ENCODE assay signal across 16 cellular contexts in genomic region chr4:109078724-109079123, GRCh38.
A peak's percentile ranks its signal among the peaks of the same experiment; 100 is the strongest.
DNase-seq lines count a peak whose midpoint lies in the region; TF ChIP-seq lines count a peak whose summit lies in the region.
"Had no signal": no experiment of that assay in that cellular context is flagged by ENCODE, and none has a peak within 500 bp of the region (broad histone marks: within the 10 kb centered on the region; RNA-seq: fewer than 3 reads in every experiment).

No MANE protein-coding gene starts in this region.

- H3K27me3 Mint-ChIP-seq in MCF 10A (ENCODE audit: insufficient read depth, unreplicated experiment), result no peaks in the 10 kb centered on the region
- H3K27me3 Mint-ChIP-seq in activated CD4-positive, alpha-beta memory T cell treated with anti-CD3 and anti-CD28 coated beads for 36 hours, result no peaks in the 10 kb centered on the region
- H3K27me3 Mint-ChIP-seq: stimulated activated memory B cell treated with anti-CD40 and anti-IgM and Interleukin-4, amounts not matched to agents 10 μg/mL and 1 μg/mL and 100 μg/mL, for 72 hours had no signal

- WGBS in mammary epithelial cell (ENCODE audit: low coverage, missing lambda C conversion rate), result 0% methylated on average over 1 of the region's 1 CpG
- WGBS in testis, 2 donors, result 50 to 56% methylated on average over 1 of the region's 1 CpG

- in situ Hi-C loops in mammary epithelial cell (cut with MboI; ENCODE audit: low sequenced_read_pairs in 2 of 2), result no loop called here
- in situ Hi-C loops in astrocyte of the cerebellum (cut with HindIII; ENCODE audit: low sequenced_read_pairs), result no loop called here

- H2AFZ ChIP-seq in mammary epithelial cell (ENCODE audit: low read depth, low read length), result no peak overlapping the region
- H2AFZ ChIP-seq: GM23338 had no signal

- dilution Hi-C loops in mammary epithelial cell (cut with HindIII; ENCODE audit: low sequenced_read_pairs), result no loop called here

- CTCF ChIA-PET in MCF 10A (lab: Yijun Ruan, JAX) (no interaction called here), mammary epithelial cell (lab: Charles Lee; ENCODE audit: low non-redundant PET) (no interaction called here)
- CTCF ChIA-PET in activated CD4-positive, alpha-beta memory T cell treated with anti-CD3 and anti-CD28 coated beads for 36 hours (lab: Charles Lee), result no interaction called here

- H3K27me3 ChIP-seq in mammary epithelial cell (ENCODE audit: insufficient read depth, low read length) (no peaks in the 10 kb centered on the region), subcutaneous abdominal adipose tissue (ENCODE audit: control insufficient read depth in 5 of 5, insufficient read depth in 4 of 5, low read length in 5 of 5) (no peaks in the 10 kb centered on the region), testis (no peaks in the 10 kb centered on the region)

- no peaks in the 10 kb centered on the region for H3K9me3 Mint-ChIP-seq in MCF 10A (ENCODE audit: unreplicated experiment)
- H3K9me3 Mint-ChIP-seq in activated CD4-positive, alpha-beta memory T cell treated with anti-CD3 and anti-CD28 coated beads for 36 hours, result no peaks in the 10 kb centered on the region
- H3K9me3 Mint-ChIP-seq: naive thymus-derived CD8-positive, alpha-beta T cell; stimulated activated memory B cell treated with anti-CD40 and anti-IgM and Interleukin-4, amounts not matched to agents 10 μg/mL and 1 μg/mL and 100 μg/mL, for 72 hours had no signal

- H3K9me3 ChIP-seq in mammary epithelial cell (replicated peaks; ENCODE audit: insufficient read depth, low read length) (no peaks in the 10 kb centered on the region), subcutaneous abdominal adipose tissue (ENCODE audit: control insufficient read depth in 5 of 5, low read length in 5 of 5) (no peaks in the 10 kb centered on the region), testis (no peaks in the 10 kb centered on the region)

- H3K4me2 ChIP-seq in mammary epithelial cell (ENCODE audit: insufficient read depth, low read depth, low read length), result no peak overlapping the region
- H3K4me2 ChIP-seq: GM23338, KMS-11 had no signal

- no peaks in the 10 kb centered on the region for H3K36me3 Mint-ChIP-seq in MCF 10A (ENCODE audit: insufficient read depth, unreplicated experiment)
- no peaks in the 10 kb centered on the region for H3K36me3 Mint-ChIP-seq in activated CD4-positive, alpha-beta memory T cell treated with anti-CD3 and anti-CD28 coated beads for 36 hours
- H3K36me3 Mint-ChIP-seq: naive thymus-derived CD8-positive, alpha-beta T cell; stimulated activated memory B cell treated with anti-CD40 and anti-IgM and Interleukin-4, amounts not matched to agents 10 μg/mL and 1 μg/mL and 100 μg/mL, for 72 hours had no signal

- no peaks in the 10 kb centered on the region for H3K79me2 ChIP-seq in mammary epithelial cell (ENCODE audit: insufficient read depth, low read length)

- DNase-seq in MCF 10A (ENCODE audit: unreplicated experiment) (peak; percentile 66), mammary epithelial cell (no peak), astrocyte of the cerebellum (ENCODE audit: low read depth) (peak; percentile 91), hepatic stellate cell (ENCODE audit: low spot score) (peak; percentile 42), testis (no peak), OCI-M1 (lab: John Stamatoyannopoulos, UW) (no peak)
- no peak for DNase-seq in activated CD4-positive, alpha-beta memory T cell treated with anti-CD3 and anti-CD28 coated beads for 36 hours
- DNase-seq: ACHN; activated CD4-positive, CD25-positive, alpha-beta regulatory T cell; cortex of kidney; naive thymus-derived CD8-positive, alpha-beta T cell; SHP77 had no signal

- H3K36me3 ChIP-seq in mammary epithelial cell (ENCODE audit: insufficient read depth, low read length) (no peaks in the 10 kb centered on the region), subcutaneous abdominal adipose tissue (ENCODE audit: control insufficient read depth in 5 of 5, insufficient read depth in 5 of 5, low read length in 5 of 5) (no peaks in the 10 kb centered on the region), testis (ENCODE audit: low read depth, missing control alignments) (no peaks in the 10 kb centered on the region)

- no peak overlapping the region for H3K9ac ChIP-seq in mammary epithelial cell (ENCODE audit: insufficient read depth, low read length)
- no peak overlapping the region for H3K9ac ChIP-seq in subcutaneous abdominal adipose tissue (ENCODE audit: low read length in 5 of 5)
- H3K9ac ChIP-seq: KMS-11 had no signal

- TF ChIP-seq POLR2A in testis (IDR thresholded peaks at IDR 0.05), result no peak

- POLR2A ChIA-PET in MCF 10A (lab: Yijun Ruan, JAX), result interaction anchor here (0.6 to 1.6 kb wide), 3 partner anchors 69 to 1259 kb away, joined by 3 to 5 read pairs (median 4); no protein-coding TSS in a partner anchor
- POLR2A ChIA-PET in activated CD4-positive, alpha-beta memory T cell treated with anti-CD3 and anti-CD28 coated beads for 36 hours (lab: Charles Lee), result no interaction called here

- no peaks in the 10 kb centered on the region for H4K20me1 ChIP-seq in mammary epithelial cell (ENCODE audit: insufficient read depth, low read length)

- H3K27ac ChIP-seq in mammary epithelial cell (ENCODE audit: insufficient read depth, low read depth, low read length), result no peak overlapping the region
- H3K27ac ChIP-seq in subcutaneous abdominal adipose tissue (ENCODE audit: low read depth, low read length), result peak overlapping the region; percentile 26
- no peak overlapping the region for H3K27ac ChIP-seq in testis
- H3K27ac ChIP-seq: KMS-11 had no signal

- BruUV-seq in MCF 10A (replicated peaks; lab: Mats Ljungman, UMichigan) (no TSS peak), mammary epithelial cell (replicated peaks; lab: Mats Ljungman, UMichigan) (no TSS peak)

- intact Hi-C loops in MCF 10A (cut with micrococcal nuclease) (loop anchor here (5.0 to 10.0 kb wide), 3 partner anchors 84 to 246 kb away; no protein-coding TSS in a partner anchor), mammary epithelial cell (cut with micrococcal nuclease) (loop anchor here (10.0 kb wide), 2 partner anchors 216 to 326 kb away; no protein-coding TSS in a partner anchor), testis (cut with DNase I; ENCODE audit: low total_unique reads) (no loop called here)
- intact Hi-C loops in activated CD4-positive, alpha-beta memory T cell treated with anti-CD3 and anti-CD28 coated beads for 36 hours (cut with micrococcal nuclease), result loop anchor here (5.0 kb wide), 1 partner anchor 214 kb away; no protein-coding TSS in a partner anchor

- peaks cover 15% of the 10 kb centered on the region for H3K4me1 Mint-ChIP-seq in MCF 10A (ENCODE audit: insufficient read depth, unreplicated experiment)
- peaks cover 10% of the 10 kb centered on the region for H3K4me1 Mint-ChIP-seq in activated CD4-positive, alpha-beta memory T cell treated with anti-CD3 and anti-CD28 coated beads for 36 hours (ENCODE audit: low read depth)
- H3K4me1 Mint-ChIP-seq: GM23338; naive thymus-derived CD8-positive, alpha-beta T cell; stimulated activated memory B cell treated with anti-CD40 and anti-IgM and Interleukin-4, amounts not matched to agents 10 μg/mL and 1 μg/mL and 100 μg/mL, for 72 hours had no signal

- H3K4me3 ChIP-seq in mammary epithelial cell (replicated peaks in 1 of 3; ENCODE audit: insufficient read depth in 1 of 3, low read depth in 2 of 3, low read length in 3 of 3), result no peak overlapping the region
- no peak overlapping the region for H3K4me3 ChIP-seq in astrocyte of the cerebellum (ENCODE audit: low read depth, low read length)
- no peak overlapping the region for H3K4me3 ChIP-seq in subcutaneous abdominal adipose tissue (ENCODE audit: low read depth in 1 of 5, low read length in 5 of 5)
- no peak overlapping the region for H3K4me3 ChIP-seq in testis
- H3K4me3 ChIP-seq: GM23338 had no signal

- peak overlapping the region; percentile 19 for H3K4me3 Mint-ChIP-seq in MCF 10A (ENCODE audit: unreplicated experiment)
- H3K4me3 Mint-ChIP-seq in activated CD4-positive, alpha-beta memory T cell treated with anti-CD3 and anti-CD28 coated beads for 36 hours, result no peak overlapping the region
- H3K4me3 Mint-ChIP-seq: GM23338; naive thymus-derived CD8-positive, alpha-beta T cell; stimulated activated memory B cell treated with anti-CD40 and anti-IgM and Interleukin-4, amounts not matched to agents 10 μg/mL and 1 μg/mL and 100 μg/mL, for 72 hours had no signal

- peak overlapping the region; percentile 58 for H3K27ac Mint-ChIP-seq in MCF 10A (ENCODE audit: low read depth, unreplicated experiment)
- H3K27ac Mint-ChIP-seq in activated CD4-positive, alpha-beta memory T cell treated with anti-CD3 and anti-CD28 coated beads for 36 hours, result no peak overlapping the region
- H3K27ac Mint-ChIP-seq: GM23338; naive thymus-derived CD8-positive, alpha-beta T cell; stimulated activated memory B cell treated with anti-CD40 and anti-IgM and Interleukin-4, amounts not matched to agents 10 μg/mL and 1 μg/mL and 100 μg/mL, for 72 hours had no signal

- TF ChIP-seq CTCF in MCF 10A (IDR thresholded peaks at IDR 0.05; ENCODE audit: unreplicated experiment) (no peak), mammary epithelial cell (conservative IDR thresholded peaks at IDR 0.05 in 1 of 2, IDR thresholded peaks at IDR 0.05 in 1 of 2; ENCODE audit: extremely low read depth in 1 of 2, insufficient read depth in 1 of 2, low read depth in 1 of 2, low read length in 2 of 2) (no peak), astrocyte of the cerebellum (IDR thresholded peaks at IDR 0.05; ENCODE audit: low read depth, low read length, missing control alignments) (no peak), testis (IDR thresholded peaks at IDR 0.05) (no peak)

- H3K4me1 ChIP-seq in mammary epithelial cell (ENCODE audit: insufficient read depth, low read length) (no peaks in the 10 kb centered on the region), subcutaneous abdominal adipose tissue (ENCODE audit: control insufficient read depth in 5 of 5, insufficient read depth in 5 of 5, low read length in 5 of 5) (peaks cover 4 to 22% (median 12%) of the 10 kb centered on the region in 5 donors), testis (no peaks in the 10 kb centered on the region)

Comparison
In these comparisons a context has a peak if more than half of its experiments do, and no peak if none do; other contexts are left out.
1. DNase-seq: peak in MCF 10A (single experiment), astrocyte of the cerebellum (single experiment) and hepatic stellate cell (single experiment); none in mammary epithelial cell (single experiment), testis (single experiment), OCI-M1 (single experiment) and activated CD4-positive, alpha-beta memory T cell treated with anti-CD3 and anti-CD28 coated beads for 36 hours (single experiment).